In genomic region chr17:17682737-17683675, GRCh38 we compare ENCODE assay signal across 8 cellular contexts. TPM values are rescaled to one million over a fixed set of nuclear protein-coding genes. Genes with fewer than 3 reads are reported as not detected.
A peak's percentile ranks its signal among the peaks of the same experiment; 100 is the strongest.
DNase-seq lines count a peak whose midpoint lies in the region; ATAC-seq, FAIRE-seq and TF ChIP-seq lines count a peak whose summit lies in the region.

No MANE protein-coding gene starts in this region.

- peak in 1 of 3 donors; percentile 6 for TF ChIP-seq CTCF in ovary (IDR thresholded peaks at IDR 0.05)

- peaks cover 0 to 6% of the 10 kb centered on the region in 2 donors for H3K36me3 Mint-ChIP-seq in activated naive CD4-positive, alpha-beta T cell treated with anti-CD3 and anti-CD28 coated beads, Interleukin-2, amount 50 U/mL, for 72 hours

- no peak for TF ChIP-seq EP300 in ovary (IDR thresholded peaks at IDR 0.05)

- peak; percentile 15 for TF ChIP-seq POLR2A in ovary (IDR thresholded peaks at IDR 0.05)

- FAIRE-seq in urothelium cell line (lab: Jason Lieb, UNC) = no peak

- H3K9me3 Mint-ChIP-seq in activated naive CD4-positive, alpha-beta T cell treated with anti-CD3 and anti-CD28 coated beads, Interleukin-2, amount 50 U/mL, for 72 hours = no peaks in the 10 kb centered on the region

- H3K4me3 ChIP-seq in SJCRH30 (peak overlapping the region; percentile 98), ovary (peak overlapping the region; percentile 68)

- H3K36me3 ChIP-seq in SJCRH30 = 0 out of 2 replicates have a peak, but pooled peaks cover 2% of the 10 kb centered on the region
- H3K36me3 ChIP-seq in ovary = no peaks in the 10 kb centered on the region

- H3K9me3 ChIP-seq in SJCRH30 (replicated peaks) (no peaks in the 10 kb centered on the region), ovary (no peaks in the 10 kb centered on the region)

- ATAC-seq in HG03432 (IDR thresholded peaks at IDR 0.05; ENCODE audit: unreplicated experiment) (peak; percentile 30), Right ventricle myocardium inferior (peak; percentile 67)
- peak; percentile 46 to 66 for ATAC-seq in activated naive CD4-positive, alpha-beta T cell treated with anti-CD3 and anti-CD28 coated beads, Interleukin-2, amount 50 U/mL, for 72 hours

- H3K27me3 ChIP-seq in SJCRH30 (no peaks in the 10 kb centered on the region), ovary (no peaks in the 10 kb centered on the region)

- peaks cover 16% of the 10 kb centered on the region for H3K4me1 ChIP-seq in SJCRH30
- peaks cover 25% of the 10 kb centered on the region for H3K4me1 ChIP-seq in ovary (ENCODE audit: insufficient read depth)

- DNase-seq in NCI-H524 (lab: John Stamatoyannopoulos, UW) (peak; percentile 24 to 33), NCI-H524 treated with DMSO at 0.1 percent for 48 hours (lab: John Stamatoyannopoulos, UW) (no peak), SJCRH30 (peak; percentile 90), Right ventricle myocardium inferior (ENCODE audit: missing footprints) (peak; percentile 87), ovary (peak; percentile 80 to 87 (median 85)), urothelium cell line (ENCODE audit: low spot score) (peak; percentile 61)
- peak in 1 of 2 donors; percentile 65 for DNase-seq in activated naive CD4-positive, alpha-beta T cell treated with anti-CD3 and anti-CD28 coated beads, Interleukin-2, amount 50 U/mL, for 72 hours (ENCODE audit: low spot score in 2 of 2)

- H3K27ac Mint-ChIP-seq in activated naive CD4-positive, alpha-beta T cell treated with anti-CD3 and anti-CD28 coated beads, Interleukin-2, amount 50 U/mL, for 72 hours = peak overlapping the region; percentile 67 to 90

- 1% methylated on average over 51 to 57 of the region's 57 CpGs for WGBS in ovary, 3 donors

- intact Hi-C loops in Right ventricle myocardium inferior (cut with DNase I) (loop anchor here (2.0 to 5.0 kb wide), 4 partner anchors 70 to 234 kb away; no protein-coding TSS in a partner anchor), ovary (cut with DNase I) (loop anchor here (5.0 to 10.0 kb wide), 8 partner anchors 72 to 354 kb away; partner anchors contain the start of genes ATPAF2 (in 2 of the 4) and GID4 (in 2 of the 4))

- H3K27ac ChIP-seq in SJCRH30 = peak overlapping the region; percentile 83
- H3K27ac ChIP-seq in ovary = peak overlapping the region; percentile 89 to 96

RNA-seq across cellular contexts. Expression of gene RAI1, which starts 1.7 kb away (rescaled TPM):
- total RNA-seq in SJCRH30 (2014; rRNA removed; shearing (Covaris generic)) = 63.6 and 72.2 TPM in 2 replicates
- 10 to 100 TPM; 14.9 to 21.6 TPM for total RNA-seq in activated naive CD4-positive, alpha-beta T cell treated with anti-CD3 and anti-CD28 coated beads, Interleukin-2, amount 50 U/mL, for 72 hours
- total RNA-seq in Right ventricle myocardium inferior (31.9 TPM), ovary (10 to 100 TPM; 16.3 to 57.7 (median 37.5) TPM)
- polyA plus RNA-seq in ovary = 10 to 100 TPM in 1 of 2 donors, 1 to 10 TPM in 1; 1.5 to 14.5 TPM
